1 cellular context compared by ENCODE assay signal in the genomic region with DNA sequence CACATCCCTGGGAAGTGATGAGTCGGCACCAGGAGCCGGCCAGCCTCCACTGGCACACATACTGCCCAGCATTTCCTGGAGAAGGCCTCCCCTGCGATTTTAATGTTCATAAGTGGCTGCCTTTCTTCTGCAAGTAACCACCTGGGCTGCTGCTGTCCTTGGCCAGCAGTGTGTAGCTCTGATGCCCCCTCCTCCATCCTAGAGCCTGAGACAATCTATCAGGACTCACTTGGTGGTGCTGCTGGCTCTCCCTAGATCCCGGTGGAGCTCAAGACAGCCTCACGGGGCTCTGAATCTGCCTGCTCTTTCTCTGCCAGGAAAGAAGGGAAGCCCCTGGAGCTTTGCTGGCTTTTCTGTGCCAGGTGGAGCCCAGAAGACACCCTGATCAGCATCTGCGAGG.
TF ChIP-seq lines count a peak whose summit lies in the region.

No MANE protein-coding gene starts in this region.

TF ChIP-seq in HepG2, 621 proteins besides CTCF, POLR2A, EP300 and RAD21 (continued from another document):
- TF ChIP-seq MAFF (IDR thresholded peaks at IDR 0.05; ENCODE audit: low read depth, low read length), result peak; percentile 19; the same call in 1 of the 2 replicates
